In the genomic region with DNA sequence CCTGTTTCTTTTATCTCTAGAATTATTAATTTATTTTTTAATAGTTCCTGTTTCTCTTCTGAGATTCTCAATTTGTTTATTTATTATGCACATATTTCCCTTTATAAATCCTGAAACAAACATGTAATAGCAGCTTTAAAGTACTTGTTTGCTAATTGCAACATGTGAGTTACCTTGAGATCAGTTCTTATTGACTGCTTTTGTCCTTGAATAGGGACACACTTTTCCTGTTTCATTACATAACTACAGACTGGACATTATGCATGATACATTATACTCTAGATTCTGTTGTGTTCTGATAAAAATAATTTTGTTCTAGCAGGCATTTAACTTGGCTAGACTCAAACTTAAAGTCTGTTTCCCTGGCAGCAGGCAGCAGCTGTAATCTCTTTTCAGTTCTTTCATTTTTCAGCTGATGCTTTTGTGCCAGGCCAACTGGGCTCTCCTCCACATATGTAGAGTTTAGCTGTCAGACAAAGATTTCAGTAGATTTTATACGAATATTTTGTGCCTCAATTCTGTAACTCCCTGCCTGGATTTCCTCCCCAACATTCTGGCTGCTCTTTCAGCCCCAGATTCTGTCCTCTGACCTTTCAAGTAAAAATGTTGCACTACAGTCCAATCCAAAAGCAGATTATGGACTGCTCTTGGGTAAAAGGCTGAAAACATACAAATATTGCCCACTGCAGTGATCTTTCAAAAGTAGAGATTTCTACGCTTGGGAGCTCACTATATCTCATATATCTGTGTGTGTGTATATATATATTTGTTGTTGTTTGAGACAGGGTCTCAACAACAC, we compare ENCODE assay signal across 1 cellular context.
TF ChIP-seq lines count a peak whose summit lies in the region.

No MANE protein-coding gene starts in this region.

TF ChIP-seq in HepG2, 621 proteins besides CTCF, POLR2A, EP300 and RAD21 (continued from another document and continues in another):
- TF ChIP-seq UBTF (CRISPR knock-in tag; IDR thresholded peaks at IDR 0.05) (no peak), TIGD3 (CRISPR knock-in tag; IDR thresholded peaks at IDR 0.05; ENCODE audit: borderline replicate concordance) (no peak), KIAA2018 (CRISPR knock-in tag; IDR thresholded peaks at IDR 0.05; ENCODE audit: borderline replicate concordance) (no peak), ZNF160 (CRISPR knock-in tag; IDR thresholded peaks at IDR 0.05) (no peak), ZNF569 (CRISPR knock-in tag; IDR thresholded peaks at IDR 0.05; ENCODE audit: borderline replicate concordance) (no peak), ZKSCAN1 (IDR thresholded peaks at IDR 0.05; ENCODE audit: low read length) (no peak), IRX3 (CRISPR knock-in tag; IDR thresholded peaks at IDR 0.05; ENCODE audit: borderline replicate concordance, low read depth) (no peak), ZBTB43 (CRISPR knock-in tag; conservative IDR thresholded peaks at IDR 0.05) (no peak), ZFP37 (CRISPR knock-in tag; IDR thresholded peaks at IDR 0.05; ENCODE audit: borderline replicate concordance) (no peak), RARA (CRISPR knock-in tag; IDR thresholded peaks at IDR 0.05) (peak; percentile 79), SRY (CRISPR knock-in tag; IDR thresholded peaks at IDR 0.05) (no peak), MAFG (CRISPR knock-in tag; IDR thresholded peaks at IDR 0.05) (no peak), FOXO1 (CRISPR knock-in tag; IDR thresholded peaks at IDR 0.05) (peak; percentile 86; the same call in 1 of the 2 replicates), ZFP36 (IDR thresholded peaks at IDR 0.05; ENCODE audit: borderline replicate concordance, low read depth, low read length, partially characterized antibody) (no peak), ZNF350 (CRISPR knock-in tag; IDR thresholded peaks at IDR 0.05; ENCODE audit: borderline replicate concordance, low read depth) (no peak), SALL1 (CRISPR knock-in tag; IDR thresholded peaks at IDR 0.05) (no peak; the same call in 1 of the 2 replicates), MIER3 (CRISPR knock-in tag; IDR thresholded peaks at IDR 0.05; ENCODE audit: borderline replicate concordance) (peak; percentile 88; the same call in 1 of the 2 replicates), ZNF598 (CRISPR knock-in tag; IDR thresholded peaks at IDR 0.05; ENCODE audit: borderline replicate concordance) (no peak), RBAK (CRISPR knock-in tag; IDR thresholded peaks at IDR 0.05) (no peak), ZNF460 (CRISPR knock-in tag; IDR thresholded peaks at IDR 0.05; ENCODE audit: borderline replicate concordance) (no peak)
- TF ChIP-seq, protein P1, sequence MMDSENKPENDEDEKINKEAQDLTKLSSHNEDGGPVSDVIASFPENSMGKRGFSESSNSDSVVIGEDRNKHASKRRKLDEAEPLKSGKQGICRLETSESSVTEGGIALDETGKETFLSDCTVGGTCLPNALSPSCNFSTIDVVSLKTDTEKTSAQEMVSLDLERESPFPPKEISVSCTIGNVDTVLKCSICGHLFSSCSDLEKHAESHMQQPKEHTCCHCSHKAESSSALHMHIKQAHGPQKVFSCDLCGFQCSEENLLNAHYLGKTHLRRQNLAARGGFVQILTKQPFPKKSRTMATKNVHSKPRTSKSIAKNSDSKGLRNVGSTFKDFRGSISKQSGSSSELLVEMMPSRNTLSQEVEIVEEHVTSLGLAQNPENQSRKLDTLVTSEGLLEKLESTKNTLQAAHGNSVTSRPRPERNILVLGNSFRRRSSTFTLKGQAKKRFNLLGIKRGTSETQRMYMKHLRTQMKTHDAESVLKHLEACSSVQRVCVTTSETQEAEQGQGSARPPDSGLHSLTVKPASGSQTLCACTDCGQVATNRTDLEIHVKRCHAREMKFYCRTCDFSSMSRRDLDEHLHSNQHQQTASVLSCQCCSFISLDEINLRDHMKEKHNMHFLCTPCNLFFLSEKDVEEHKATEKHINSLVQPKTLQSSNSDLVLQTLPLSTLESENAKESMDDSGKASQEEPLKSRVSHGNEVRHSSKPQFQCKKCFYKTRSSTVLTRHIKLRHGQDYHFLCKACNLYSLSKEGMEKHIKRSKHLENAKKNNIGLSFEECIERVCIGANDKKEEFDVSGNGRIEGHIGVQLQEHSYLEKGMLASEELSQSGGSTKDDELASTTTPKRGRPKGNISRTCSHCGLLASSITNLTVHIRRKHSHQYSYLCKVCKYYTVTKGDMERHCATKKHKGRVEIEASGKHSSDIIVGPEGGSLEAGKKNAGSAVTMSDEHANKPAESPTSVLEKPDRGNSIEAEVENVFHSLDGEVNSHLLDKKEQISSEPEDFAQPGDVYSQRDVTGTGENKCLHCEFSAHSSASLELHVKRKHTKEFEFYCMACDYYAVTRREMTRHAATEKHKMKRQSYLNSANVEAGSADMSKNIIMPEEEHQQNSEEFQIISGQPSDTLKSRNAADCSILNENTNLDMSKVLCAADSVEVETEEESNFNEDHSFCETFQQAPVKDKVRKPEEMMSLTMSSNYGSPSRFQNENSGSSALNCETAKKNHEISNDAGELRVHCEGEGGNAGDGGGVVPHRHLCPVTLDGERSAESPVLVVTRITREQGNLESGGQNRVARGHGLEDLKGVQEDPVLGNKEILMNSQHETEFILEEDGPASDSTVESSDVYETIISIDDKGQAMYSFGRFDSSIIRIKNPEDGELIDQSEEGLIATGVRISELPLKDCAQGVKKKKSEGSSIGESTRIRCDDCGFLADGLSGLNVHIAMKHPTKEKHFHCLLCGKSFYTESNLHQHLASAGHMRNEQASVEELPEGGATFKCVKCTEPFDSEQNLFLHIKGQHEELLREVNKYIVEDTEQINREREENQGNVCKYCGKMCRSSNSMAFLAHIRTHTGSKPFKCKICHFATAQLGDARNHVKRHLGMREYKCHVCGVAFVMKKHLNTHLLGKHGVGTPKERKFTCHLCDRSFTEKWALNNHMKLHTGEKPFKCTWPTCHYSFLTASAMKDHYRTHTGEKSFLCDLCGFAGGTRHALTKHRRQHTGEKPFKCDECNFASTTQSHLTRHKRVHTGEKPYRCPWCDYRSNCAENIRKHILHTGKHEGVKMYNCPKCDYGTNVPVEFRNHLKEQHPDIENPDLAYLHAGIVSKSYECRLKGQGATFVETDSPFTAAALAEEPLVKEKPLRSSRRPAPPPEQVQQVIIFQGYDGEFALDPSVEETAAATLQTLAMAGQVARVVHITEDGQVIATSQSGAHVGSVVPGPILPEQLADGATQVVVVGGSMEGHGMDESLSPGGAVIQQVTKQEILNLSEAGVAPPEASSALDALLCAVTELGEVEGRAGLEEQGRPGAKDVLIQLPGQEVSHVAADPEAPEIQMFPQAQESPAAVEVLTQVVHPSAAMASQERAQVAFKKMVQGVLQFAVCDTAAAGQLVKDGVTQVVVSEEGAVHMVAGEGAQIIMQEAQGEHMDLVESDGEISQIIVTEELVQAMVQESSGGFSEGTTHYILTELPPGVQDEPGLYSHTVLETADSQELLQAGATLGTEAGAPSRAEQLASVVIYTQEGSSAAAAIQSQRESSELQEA (CRISPR knock-in tag; IDR thresholded peaks at IDR 0.05; ENCODE audit: not compliant biosample characterization): no peak
- TF ChIP-seq, protein P2, sequence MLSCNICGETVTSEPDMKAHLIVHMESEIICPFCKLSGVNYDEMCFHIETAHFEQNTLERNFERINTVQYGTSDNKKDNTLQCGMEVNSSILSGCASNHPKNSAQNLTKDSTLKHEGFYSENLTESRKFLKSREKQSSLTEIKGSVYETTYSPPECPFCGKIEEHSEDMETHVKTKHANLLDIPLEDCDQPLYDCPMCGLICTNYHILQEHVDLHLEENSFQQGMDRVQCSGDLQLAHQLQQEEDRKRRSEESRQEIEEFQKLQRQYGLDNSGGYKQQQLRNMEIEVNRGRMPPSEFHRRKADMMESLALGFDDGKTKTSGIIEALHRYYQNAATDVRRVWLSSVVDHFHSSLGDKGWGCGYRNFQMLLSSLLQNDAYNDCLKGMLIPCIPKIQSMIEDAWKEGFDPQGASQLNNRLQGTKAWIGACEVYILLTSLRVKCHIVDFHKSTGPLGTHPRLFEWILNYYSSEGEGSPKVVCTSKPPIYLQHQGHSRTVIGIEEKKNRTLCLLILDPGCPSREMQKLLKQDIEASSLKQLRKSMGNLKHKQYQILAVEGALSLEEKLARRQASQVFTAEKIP (CRISPR knock-in tag; IDR thresholded peaks at IDR 0.05; ENCODE audit: borderline replicate concordance): no peak
